Comparison of ENCODE assay signal across 18 cellular contexts in the genomic region with DNA sequence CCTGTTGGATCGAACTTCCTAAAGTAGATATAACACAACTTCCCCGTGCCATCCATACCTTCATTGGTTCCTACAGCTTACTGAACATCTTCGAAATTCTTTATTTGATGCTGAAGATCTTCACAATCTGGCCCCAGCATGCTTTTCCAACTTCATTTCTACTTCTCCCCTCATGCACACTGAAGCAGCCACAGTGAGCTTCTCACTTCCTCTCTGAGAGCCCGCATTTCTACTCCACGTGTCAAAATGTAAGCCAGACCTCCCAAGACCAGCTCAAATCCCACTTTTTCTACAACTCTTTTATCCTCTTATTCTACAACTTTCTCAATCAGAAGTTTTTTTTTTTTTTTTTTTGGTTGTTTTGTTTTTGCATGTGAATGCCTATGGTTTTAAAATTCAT.
DNase-seq lines count a peak whose midpoint lies in the region; ATAC-seq and TF ChIP-seq lines count a peak whose summit lies in the region.
"Had no signal": no experiment of that assay in that cellular context is flagged by ENCODE, and none has a peak within 500 bp of the region (broad histone marks: within the 10 kb centered on the region; RNA-seq: fewer than 3 reads in every experiment).

No MANE protein-coding gene starts in this region.

- no peaks in the 10 kb centered on the region for H3K36me3 ChIP-seq in heart right ventricle
- H3K36me3 ChIP-seq: esophagus muscularis mucosa had no signal

- peaks cover 76% of the 10 kb centered on the region for H3K4me1 Mint-ChIP-seq in activated T-cell treated with anti-CD3 and anti-CD28 coated beads, Interleukin-2, amount 50 U/mL, for 72 hours (ENCODE audit: low read depth)
- peaks cover 31% of the 10 kb centered on the region for H3K4me1 Mint-ChIP-seq in memory B cell

- CTCF ChIA-PET in HEK293T (lab: Yijun Ruan, JAX): no interaction called here

- H3K9me3 ChIP-seq in heart right ventricle: no peaks in the 10 kb centered on the region
- H3K9me3 ChIP-seq: esophagus muscularis mucosa had no signal

- POLR2A ChIA-PET in HEK293T (lab: Yijun Ruan, JAX): no interaction called here

- DNase-seq in activated T-cell treated with anti-CD3 and anti-CD28 coated beads, Interleukin-2, amount 50 U/mL, for 72 hours: no peak
- DNase-seq in activated T-cell treated with anti-CD3 and anti-CD28 coated beads, Interleukin-2, amount 50 U/mL, for 48 hours: no peak
- DNase-seq in memory B cell (ENCODE audit: low spot score in 2 of 2) (no peak), heart right ventricle (no peak), HEK293T (ENCODE audit: extremely low spot score) (no peak)
- DNase-seq: ACHN; Calu3; left cardiac atrium; NCI-H1694 treated with DMSO at 0.1 percent for 48 hours; NCI-H446 treated with DMSO at 0.1 percent for 48 hours; stimulated activated CD4-positive, alpha-beta T cell treated with anti-CD3 and anti-CD28 coated beads, Interleukin-15, amount 100 ng/mL, for 24 hours had no signal

- H3K27me3 Mint-ChIP-seq in activated T-cell treated with anti-CD3 and anti-CD28 coated beads, Interleukin-2, amount 50 U/mL, for 72 hours (ENCODE audit: low read depth): no peaks in the 10 kb centered on the region
- H3K27me3 Mint-ChIP-seq in memory B cell: no peaks in the 10 kb centered on the region
- H3K27me3 Mint-ChIP-seq: progenitor cell of endocrine pancreas had no signal

- intact Hi-C loops in heart right ventricle (cut with DNase I): loop anchor here in 1 of 10 donors (10.0 kb wide), 1 partner anchor 158 kb away; no protein-coding TSS in a partner anchor

- peak overlapping the region; percentile 58 for H3K27ac Mint-ChIP-seq in activated T-cell treated with anti-CD3 and anti-CD28 coated beads, Interleukin-2, amount 50 U/mL, for 72 hours
- peak overlapping the region; percentile 5 for H3K27ac Mint-ChIP-seq in memory B cell

- H3K27ac ChIP-seq in heart right ventricle: no peak overlapping the region
- H3K27ac ChIP-seq: esophagus muscularis mucosa had no signal

- H3K9me3 Mint-ChIP-seq in activated T-cell treated with anti-CD3 and anti-CD28 coated beads, Interleukin-2, amount 50 U/mL, for 72 hours: no peaks in the 10 kb centered on the region
- no peaks in the 10 kb centered on the region for H3K9me3 Mint-ChIP-seq in memory B cell

- H3K36me3 Mint-ChIP-seq in activated T-cell treated with anti-CD3 and anti-CD28 coated beads, Interleukin-2, amount 50 U/mL, for 72 hours (ENCODE audit: insufficient read depth in 2 of 2): no peaks in the 10 kb centered on the region
- no peaks in the 10 kb centered on the region for H3K36me3 Mint-ChIP-seq in memory B cell

- 91 to 93% methylated on average over 5 of the region's 5 CpGs for WGBS in heart right ventricle, 2 donors

- no peak overlapping the region for H3K4me3 Mint-ChIP-seq in activated T-cell treated with anti-CD3 and anti-CD28 coated beads, Interleukin-2, amount 50 U/mL, for 72 hours
- no peak overlapping the region for H3K4me3 Mint-ChIP-seq in memory B cell

- no peaks in the 10 kb centered on the region for H3K27me3 ChIP-seq in heart right ventricle
- H3K27me3 ChIP-seq: esophagus muscularis mucosa had no signal

- H3K4me3 ChIP-seq in heart right ventricle: no peak overlapping the region
- H3K4me3 ChIP-seq: esophagus muscularis mucosa, K562 had no signal

- TF ChIP-seq CTCF in heart right ventricle (IDR thresholded peaks at IDR 0.05): no peak

- no peak for ATAC-seq in activated T-cell treated with anti-CD3 and anti-CD28 coated beads, Interleukin-2, amount 50 U/mL, for 72 hours (replicated peaks in 1 of 2)
- peak; percentile 43 for ATAC-seq in GM21390 (IDR thresholded peaks at IDR 0.05; ENCODE audit: unreplicated experiment)
- ATAC-seq in HG03432 (IDR thresholded peaks at IDR 0.05; ENCODE audit: unreplicated experiment): peak; percentile 34
- peak; percentile 69 for ATAC-seq in memory B cell (ENCODE audit: low read depth)
- no peak for ATAC-seq in heart right ventricle
- ATAC-seq in HG03457 (IDR thresholded peaks at IDR 0.05; ENCODE audit: unreplicated experiment): no peak
- ATAC-seq: K562, left cardiac atrium, Panc1 had no signal

- H3K4me1 ChIP-seq in heart right ventricle: peaks cover 7 to 50% (median 17%) of the 10 kb centered on the region in 9 donors

TF ChIP-seq in HEK293T, 16 proteins besides CTCF, POLR2A, EP300 and RAD21:
- no peak for TF ChIP-seq BHLHE40 (IDR thresholded peaks at IDR 0.05; ENCODE audit: borderline replicate concordance)
- no peak for TF ChIP-seq FOXK2 (IDR thresholded peaks at IDR 0.05)
- TF ChIP-seq TARDBP (IDR thresholded peaks at IDR 0.05): no peak
- TF ChIP-seq SP1 (IDR thresholded peaks at IDR 0.05): no peak
- TF ChIP-seq ZNF384 (IDR thresholded peaks at IDR 0.05): no peak
- TF ChIP-seq, protein P1, sequence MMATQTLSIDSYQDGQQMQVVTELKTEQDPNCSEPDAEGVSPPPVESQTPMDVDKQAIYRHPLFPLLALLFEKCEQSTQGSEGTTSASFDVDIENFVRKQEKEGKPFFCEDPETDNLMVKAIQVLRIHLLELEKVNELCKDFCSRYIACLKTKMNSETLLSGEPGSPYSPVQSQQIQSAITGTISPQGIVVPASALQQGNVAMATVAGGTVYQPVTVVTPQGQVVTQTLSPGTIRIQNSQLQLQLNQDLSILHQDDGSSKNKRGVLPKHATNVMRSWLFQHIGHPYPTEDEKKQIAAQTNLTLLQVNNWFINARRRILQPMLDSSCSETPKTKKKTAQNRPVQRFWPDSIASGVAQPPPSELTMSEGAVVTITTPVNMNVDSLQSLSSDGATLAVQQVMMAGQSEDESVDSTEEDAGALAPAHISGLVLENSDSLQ (IDR thresholded peaks at IDR 0.05): no peak
- TF ChIP-seq NFRKB (IDR thresholded peaks at IDR 0.05): no peak
- no peak for TF ChIP-seq L3MBTL2 (conservative IDR thresholded peaks at IDR 0.05)
- TF ChIP-seq SUZ12 (IDR thresholded peaks at IDR 0.05): no peak
- no peak for TF ChIP-seq FOXA1 (IDR thresholded peaks at IDR 0.05)
- TF ChIP-seq LEF1 (IDR thresholded peaks at IDR 0.05; ENCODE audit: borderline replicate concordance): no peak
- TF ChIP-seq ELF4 (IDR thresholded peaks at IDR 0.05): no peak
- TF ChIP-seq FOXM1 (IDR thresholded peaks at IDR 0.05; ENCODE audit: borderline replicate concordance): no peak
- no peak for TF ChIP-seq CTBP1 (IDR thresholded peaks at IDR 0.05; ENCODE audit: borderline replicate concordance)
- no peak for TF ChIP-seq ARNT (IDR thresholded peaks at IDR 0.05)
- TF ChIP-seq HDGF (IDR thresholded peaks at IDR 0.05; ENCODE audit: borderline replicate concordance): no peak

Comparison
In these comparisons a context has a peak if more than half of its experiments do, and no peak if none do; other contexts are left out.
1. ATAC-seq: peak in GM21390 (single experiment), HG03432 (single experiment) and memory B cell (single experiment); none in activated T-cell treated with anti-CD3 and anti-CD28 coated beads, Interleukin-2, amount 50 U/mL, for 72 hours (0 of 2), heart right ventricle (0 of 8) and HG03457 (single experiment).